9 cellular contexts compared by ENCODE assay signal in genomic region chr2:123777116-123777515, GRCh38.
"Had no signal": no experiment of that assay in that cellular context is flagged by ENCODE, and none has a peak within 500 bp of the region (broad histone marks: within the 10 kb centered on the region; RNA-seq: fewer than 3 reads in every experiment).

No MANE protein-coding gene starts in this region.

- FAIRE-seq: H1, H54 had no signal

- H3K27ac Mint-ChIP-seq: GM23338, H9 had no signal

- ATAC-seq: GM23338 had no signal

- H3K9ac ChIP-seq: KMS-11 had no signal

- H2AFZ ChIP-seq: GM23338 had no signal

- H3K27ac ChIP-seq: HL-60, KMS-11 had no signal

- H3K4me3 Mint-ChIP-seq: GM23338, H9 had no signal

- H3K4me2 ChIP-seq: GM23338, KMS-11 had no signal

- H3K4me3 ChIP-seq: GM23338 had no signal

- DNase-seq: H9, HCEC 1CT, IMR-90, KBM-7 had no signal

- H3K4me1 Mint-ChIP-seq: GM23338, H9 had no signal
